In genomic region chr1:202857136-202857610, GRCh38 we compare ENCODE assay signal across 1 cellular context.
A peak's percentile ranks its signal among the peaks of the same experiment; 100 is the strongest.
TF ChIP-seq lines count a peak whose summit lies in the region.

No MANE protein-coding gene starts in this region.

TF ChIP-seq in HepG2, 621 proteins besides CTCF, POLR2A, EP300 and RAD21 (continued from another document and continues in another):
- no peak; the same call in 1 of the 2 replicates for TF ChIP-seq ZNF292 (CRISPR knock-in tag; IDR thresholded peaks at IDR 0.05; ENCODE audit: borderline replicate concordance, low read depth)
- TF ChIP-seq ZNF354B (CRISPR knock-in tag; IDR thresholded peaks at IDR 0.05), result no peak
- no peak for TF ChIP-seq ZNF552 (CRISPR knock-in tag; IDR thresholded peaks at IDR 0.05; ENCODE audit: borderline replicate concordance)
- no peak for TF ChIP-seq ZNF619 (CRISPR knock-in tag; IDR thresholded peaks at IDR 0.05)
- no peak for TF ChIP-seq CENPBD1 (CRISPR knock-in tag; IDR thresholded peaks at IDR 0.05; ENCODE audit: borderline replicate concordance, low read depth)
- TF ChIP-seq POLR2AphosphoS2 (IDR thresholded peaks at IDR 0.05; ENCODE audit: low read depth, low read length), result no peak
- TF ChIP-seq MTERF4 (CRISPR knock-in tag; IDR thresholded peaks at IDR 0.05), result no peak
- TF ChIP-seq HES4 (CRISPR knock-in tag; IDR thresholded peaks at IDR 0.05; ENCODE audit: borderline replicate concordance), result no peak
- TF ChIP-seq KMT2B (CRISPR knock-in tag; IDR thresholded peaks at IDR 0.05), result no peak
- peak; percentile 59; the same call in 1 of the 2 replicates for TF ChIP-seq MXD4 (CRISPR knock-in tag; IDR thresholded peaks at IDR 0.05)
- TF ChIP-seq PCBP2 (optimal IDR thresholded peaks at IDR 0.05; ENCODE audit: low read depth, low read length, poor library complexity, severe bottlenecking), result no peak
- no peak for TF ChIP-seq ZFP82 (CRISPR knock-in tag; IDR thresholded peaks at IDR 0.05; ENCODE audit: borderline replicate concordance)
- no peak for TF ChIP-seq HMG20B (CRISPR knock-in tag; conservative IDR thresholded peaks at IDR 0.05)
- TF ChIP-seq MZF1 (CRISPR knock-in tag; IDR thresholded peaks at IDR 0.05; ENCODE audit: borderline replicate concordance), result no peak
- no peak for TF ChIP-seq MATR3 (CRISPR knock-in tag; IDR thresholded peaks at IDR 0.05)
- no peak for TF ChIP-seq ZC3H13 (CRISPR knock-in tag; IDR thresholded peaks at IDR 0.05)
- no peak for TF ChIP-seq ZNF772 (CRISPR knock-in tag; IDR thresholded peaks at IDR 0.05)
- TF ChIP-seq ZFY (CRISPR knock-in tag; IDR thresholded peaks at IDR 0.05), result 0 out of 2 replicates have a peak, but pooled peaks have one; percentile 29
- no peak for TF ChIP-seq ATF2 (CRISPR knock-in tag; IDR thresholded peaks at IDR 0.05)
- TF ChIP-seq, protein P1, sequence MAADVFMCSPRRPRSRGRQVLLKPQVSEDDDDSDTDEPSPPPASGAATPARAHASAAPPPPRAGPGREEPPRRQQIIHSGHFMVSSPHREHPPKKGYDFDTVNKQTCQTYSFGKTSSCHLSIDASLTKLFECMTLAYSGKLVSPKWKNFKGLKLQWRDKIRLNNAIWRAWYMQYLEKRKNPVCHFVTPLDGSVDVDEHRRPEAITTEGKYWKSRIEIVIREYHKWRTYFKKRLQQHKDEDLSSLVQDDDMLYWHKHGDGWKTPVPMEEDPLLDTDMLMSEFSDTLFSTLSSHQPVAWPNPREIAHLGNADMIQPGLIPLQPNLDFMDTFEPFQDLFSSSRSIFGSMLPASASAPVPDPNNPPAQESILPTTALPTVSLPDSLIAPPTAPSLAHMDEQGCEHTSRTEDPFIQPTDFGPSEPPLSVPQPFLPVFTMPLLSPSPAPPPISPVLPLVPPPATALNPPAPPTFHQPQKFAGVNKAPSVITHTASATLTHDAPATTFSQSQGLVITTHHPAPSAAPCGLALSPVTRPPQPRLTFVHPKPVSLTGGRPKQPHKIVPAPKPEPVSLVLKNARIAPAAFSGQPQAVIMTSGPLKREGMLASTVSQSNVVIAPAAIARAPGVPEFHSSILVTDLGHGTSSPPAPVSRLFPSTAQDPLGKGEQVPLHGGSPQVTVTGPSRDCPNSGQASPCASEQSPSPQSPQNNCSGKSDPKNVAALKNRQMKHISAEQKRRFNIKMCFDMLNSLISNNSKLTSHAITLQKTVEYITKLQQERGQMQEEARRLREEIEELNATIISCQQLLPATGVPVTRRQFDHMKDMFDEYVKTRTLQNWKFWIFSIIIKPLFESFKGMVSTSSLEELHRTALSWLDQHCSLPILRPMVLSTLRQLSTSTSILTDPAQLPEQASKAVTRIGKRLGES (CRISPR knock-in tag; IDR thresholded peaks at IDR 0.05; ENCODE audit: borderline replicate concordance), result no peak
- TF ChIP-seq MXD3 (CRISPR knock-in tag; IDR thresholded peaks at IDR 0.05), result no peak
- TF ChIP-seq ZBTB8A (CRISPR knock-in tag; IDR thresholded peaks at IDR 0.05; ENCODE audit: borderline replicate concordance, low read depth), result no peak
- TF ChIP-seq EZH2 (conservative IDR thresholded peaks at IDR 0.05; ENCODE audit: low read depth, low read length), result no peak
- TF ChIP-seq, protein P2, sequence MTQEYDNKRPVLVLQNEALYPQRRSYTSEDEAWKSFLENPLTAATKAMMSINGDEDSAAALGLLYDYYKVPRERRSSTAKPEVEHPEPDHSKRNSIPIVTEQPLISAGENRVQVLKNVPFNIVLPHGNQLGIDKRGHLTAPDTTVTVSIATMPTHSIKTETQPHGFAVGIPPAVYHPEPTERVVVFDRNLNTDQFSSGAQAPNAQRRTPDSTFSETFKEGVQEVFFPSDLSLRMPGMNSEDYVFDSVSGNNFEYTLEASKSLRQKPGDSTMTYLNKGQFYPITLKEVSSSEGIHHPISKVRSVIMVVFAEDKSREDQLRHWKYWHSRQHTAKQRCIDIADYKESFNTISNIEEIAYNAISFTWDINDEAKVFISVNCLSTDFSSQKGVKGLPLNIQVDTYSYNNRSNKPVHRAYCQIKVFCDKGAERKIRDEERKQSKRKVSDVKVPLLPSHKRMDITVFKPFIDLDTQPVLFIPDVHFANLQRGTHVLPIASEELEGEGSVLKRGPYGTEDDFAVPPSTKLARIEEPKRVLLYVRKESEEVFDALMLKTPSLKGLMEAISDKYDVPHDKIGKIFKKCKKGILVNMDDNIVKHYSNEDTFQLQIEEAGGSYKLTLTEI (CRISPR knock-in tag; conservative IDR thresholded peaks at IDR 0.05), result no peak
- no peak for TF ChIP-seq SOX13 (IDR thresholded peaks at IDR 0.05)
- peak in 1 of 2 experiments; percentile 28; a peak in 1 of 4 replicates for TF ChIP-seq SOX13 (CRISPR knock-in tag; conservative IDR thresholded peaks at IDR 0.05 in 1 of 2, IDR thresholded peaks at IDR 0.05 in 1 of 2)
- TF ChIP-seq ZNF83 (CRISPR knock-in tag; IDR thresholded peaks at IDR 0.05; ENCODE audit: borderline replicate concordance), result no peak
- TF ChIP-seq NR2F6 (IDR thresholded peaks at IDR 0.05), result 0 out of 2 replicates have a peak, but pooled peaks have one; percentile 13
- TF ChIP-seq NR2F6 (CRISPR knock-in tag; IDR thresholded peaks at IDR 0.05), result peak; percentile 48; the same call in 1 of the 2 replicates
- TF ChIP-seq ZNF790 (CRISPR knock-in tag; IDR thresholded peaks at IDR 0.05; ENCODE audit: borderline replicate concordance), result no peak
- TF ChIP-seq, protein P3, sequence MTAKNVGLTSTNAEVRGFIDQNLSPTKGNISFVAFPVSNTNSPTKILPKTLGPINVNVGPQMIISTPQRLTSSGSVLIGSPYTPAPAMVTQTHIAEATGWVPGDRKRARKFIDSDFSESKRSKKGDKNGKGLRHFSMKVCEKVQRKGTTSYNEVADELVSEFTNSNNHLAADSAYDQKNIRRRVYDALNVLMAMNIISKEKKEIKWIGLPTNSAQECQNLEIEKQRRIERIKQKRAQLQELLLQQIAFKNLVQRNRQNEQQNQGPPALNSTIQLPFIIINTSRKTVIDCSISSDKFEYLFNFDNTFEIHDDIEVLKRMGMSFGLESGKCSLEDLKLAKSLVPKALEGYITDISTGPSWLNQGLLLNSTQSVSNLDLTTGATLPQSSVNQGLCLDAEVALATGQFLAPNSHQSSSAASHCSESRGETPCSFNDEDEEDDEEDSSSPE (CRISPR knock-in tag; IDR thresholded peaks at IDR 0.05), result no peak
- no peak for TF ChIP-seq ZBTB1 (CRISPR knock-in tag; IDR thresholded peaks at IDR 0.05; ENCODE audit: borderline replicate concordance)
- TF ChIP-seq TAF1 (CRISPR knock-in tag; IDR thresholded peaks at IDR 0.05), result no peak
- no peak for TF ChIP-seq ADNP (CRISPR knock-in tag; IDR thresholded peaks at IDR 0.05)
- TF ChIP-seq IKZF5 (CRISPR knock-in tag; IDR thresholded peaks at IDR 0.05), result peak; percentile 30; the same call in 1 of the 2 replicates
- TF ChIP-seq, protein P4, sequence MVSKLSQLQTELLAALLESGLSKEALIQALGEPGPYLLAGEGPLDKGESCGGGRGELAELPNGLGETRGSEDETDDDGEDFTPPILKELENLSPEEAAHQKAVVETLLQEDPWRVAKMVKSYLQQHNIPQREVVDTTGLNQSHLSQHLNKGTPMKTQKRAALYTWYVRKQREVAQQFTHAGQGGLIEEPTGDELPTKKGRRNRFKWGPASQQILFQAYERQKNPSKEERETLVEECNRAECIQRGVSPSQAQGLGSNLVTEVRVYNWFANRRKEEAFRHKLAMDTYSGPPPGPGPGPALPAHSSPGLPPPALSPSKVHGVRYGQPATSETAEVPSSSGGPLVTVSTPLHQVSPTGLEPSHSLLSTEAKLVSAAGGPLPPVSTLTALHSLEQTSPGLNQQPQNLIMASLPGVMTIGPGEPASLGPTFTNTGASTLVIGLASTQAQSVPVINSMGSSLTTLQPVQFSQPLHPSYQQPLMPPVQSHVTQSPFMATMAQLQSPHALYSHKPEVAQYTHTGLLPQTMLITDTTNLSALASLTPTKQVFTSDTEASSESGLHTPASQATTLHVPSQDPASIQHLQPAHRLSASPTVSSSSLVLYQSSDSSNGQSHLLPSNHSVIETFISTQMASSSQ (IDR thresholded peaks at IDR 0.05; ENCODE audit: low read depth), result no peak
- TF ChIP-seq, protein P4 (CRISPR knock-in tag; IDR thresholded peaks at IDR 0.05; ENCODE audit: borderline replicate concordance), result no peak
- TF ChIP-seq TEAD2 (CRISPR knock-in tag; IDR thresholded peaks at IDR 0.05), result no peak
- TF ChIP-seq ZNF234 (CRISPR knock-in tag; conservative IDR thresholded peaks at IDR 0.05), result no peak
- TF ChIP-seq, protein P5, sequence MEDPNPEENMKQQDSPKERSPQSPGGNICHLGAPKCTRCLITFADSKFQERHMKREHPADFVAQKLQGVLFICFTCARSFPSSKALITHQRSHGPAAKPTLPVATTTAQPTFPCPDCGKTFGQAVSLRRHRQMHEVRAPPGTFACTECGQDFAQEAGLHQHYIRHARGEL (CRISPR knock-in tag; IDR thresholded peaks at IDR 0.05), result no peak
- TF ChIP-seq AHR (CRISPR knock-in tag; IDR thresholded peaks at IDR 0.05), result no peak
- no peak for TF ChIP-seq ZNF501 (CRISPR knock-in tag; IDR thresholded peaks at IDR 0.05)
- TF ChIP-seq CREB3 (CRISPR knock-in tag; IDR thresholded peaks at IDR 0.05), result no peak
- TF ChIP-seq REXO4 (CRISPR knock-in tag; IDR thresholded peaks at IDR 0.05; ENCODE audit: borderline replicate concordance), result no peak
- no peak for TF ChIP-seq ZNF768 (CRISPR knock-in tag; IDR thresholded peaks at IDR 0.05)
